ENCODE assay signal across 11 cellular contexts in genomic region chr11:69155302-69156198, GRCh38. TPM values are rescaled to one million over a fixed set of nuclear protein-coding genes. Genes with fewer than 3 reads are reported as not detected.
DNase-seq lines count a peak whose midpoint lies in the region; ATAC-seq and TF ChIP-seq lines count a peak whose summit lies in the region.
"Had no signal": no experiment of that assay in that cellular context is flagged by ENCODE, and none has a peak within 500 bp of the region (broad histone marks: within the 10 kb centered on the region; RNA-seq: fewer than 3 reads in every experiment).

Gene SMIM38 (plus strand): TSS chr11:69155935. CDS start chr11:69157847, 1,912 bp downstream.

- H3K9me3 ChIP-seq in esophagus muscularis mucosa, result no peaks in the 10 kb centered on the region
- H3K9me3 ChIP-seq in spleen, result no peaks in the 10 kb centered on the region

- H3K9me3 Mint-ChIP-seq in activated naive CD4-positive, alpha-beta T cell treated with anti-CD3 and anti-CD28 coated beads, Interleukin-2, amount 10 ng/mL, durations not matched to agents 7 days and 5 days, result no peaks in the 10 kb centered on the region
- H3K9me3 Mint-ChIP-seq: natural killer cell treated with Interleukin-12 subunit alpha and Interleukin-12 subunit beta and Interleukin-15 and Interleukin-18, amount 100 ng/mL, for 72 hours had no signal

- H3K27ac ChIP-seq in esophagus muscularis mucosa (replicated peaks in 1 of 4) (peak within 1 kb of the TSS; percentile 43 to 70 (median 60)), spleen (peak within 1 kb of the TSS in 5 of 8 donors; percentile 34 to 60 (median 57))

- H3K27me3 Mint-ChIP-seq in activated naive CD4-positive, alpha-beta T cell treated with anti-CD3 and anti-CD28 coated beads, Interleukin-2, amount 10 ng/mL, durations not matched to agents 7 days and 5 days, result peaks cover 19% of the 10 kb centered on the region

- H3K4me3 ChIP-seq in GM12875 (ENCODE audit: low read depth, low read length), result peak within 1 kb of the TSS; percentile 35
- H3K4me3 ChIP-seq in esophagus muscularis mucosa, result no peak within 1 kb of the TSS
- no peak within 1 kb of the TSS for H3K4me3 ChIP-seq in spleen

- H3K36me3 ChIP-seq in esophagus muscularis mucosa, result peaks cover 0 to 9% (median 3%) of the 10 kb centered on the region in 4 donors
- H3K36me3 ChIP-seq in spleen, result no peaks in the 10 kb centered on the region

- H3K27ac Mint-ChIP-seq in activated naive CD4-positive, alpha-beta T cell treated with anti-CD3 and anti-CD28 coated beads, Interleukin-2, amount 10 ng/mL, durations not matched to agents 7 days and 5 days, result no peak within 1 kb of the TSS
- H3K27ac Mint-ChIP-seq: natural killer cell treated with Interleukin-12 subunit alpha and Interleukin-12 subunit beta and Interleukin-15 and Interleukin-18, amount 100 ng/mL, for 72 hours had no signal

- no peak for TF ChIP-seq CTCF in GM12875 (IDR thresholded peaks at IDR 0.05; ENCODE audit: borderline replicate concordance, insufficient read depth, low read depth, low read length)
- TF ChIP-seq CTCF in esophagus muscularis mucosa (IDR thresholded peaks at IDR 0.05), result no peak
- TF ChIP-seq CTCF in spleen (IDR thresholded peaks at IDR 0.05 in 8 of 11, conservative IDR thresholded peaks at IDR 0.05 in 3 of 11), result no peak

- DNase-seq in esophagus muscularis mucosa (ENCODE audit: extremely low spot score) (no peak), spleen (peak; percentile 70), NCI-H1048 (lab: John Stamatoyannopoulos, UW) (no peak), dedifferentiated amniotic fluid mesenchymal stem cell (ENCODE audit: extremely low spot score) (no peak)
- no peak for DNase-seq in activated naive CD4-positive, alpha-beta T cell treated with anti-CD3 and anti-CD28 coated beads, Interleukin-2, amount 10 ng/mL, durations not matched to agents 7 days and 5 days
- DNase-seq: NCI-H446 treated with DMSO at 0.1 percent for 48 hours, T-helper 1 cell had no signal

- intact Hi-C loops in esophagus muscularis mucosa (cut with DNase I), result no loop called here
- intact Hi-C loops in spleen (cut with DNase I; ENCODE audit: low total_unique reads), result no loop called here

- TF ChIP-seq EP300 in esophagus muscularis mucosa (IDR thresholded peaks at IDR 0.05), result no peak

- H3K4me3 Mint-ChIP-seq in activated naive CD4-positive, alpha-beta T cell treated with anti-CD3 and anti-CD28 coated beads, Interleukin-2, amount 10 ng/mL, durations not matched to agents 7 days and 5 days, result no peak within 1 kb of the TSS
- H3K4me3 Mint-ChIP-seq: natural killer cell treated with Interleukin-12 subunit alpha and Interleukin-12 subunit beta and Interleukin-15 and Interleukin-18, amount 100 ng/mL, for 72 hours had no signal

- H3K27me3 ChIP-seq in esophagus muscularis mucosa (no peaks in the 10 kb centered on the region), spleen (replicated peaks in 1 of 7) (peaks cover 0 to 25% (median 4%) of the 10 kb centered on the region in 7 donors)

- 86% methylated on average over 12 of the region's 32 CpGs for WGBS in esophagus muscularis mucosa
- WGBS in spleen, 5 donors, result 50 to 73% (median 55%) methylated on average over 12 to 32 of the region's 32 CpGs

- peaks cover 25 to 38% (median 29%) of the 10 kb centered on the region in 4 donors for H3K4me1 ChIP-seq in esophagus muscularis mucosa
- peaks cover 0 to 40% (median 19%) of the 10 kb centered on the region in 6 donors for H3K4me1 ChIP-seq in spleen

- H3K36me3 Mint-ChIP-seq in activated naive CD4-positive, alpha-beta T cell treated with anti-CD3 and anti-CD28 coated beads, Interleukin-2, amount 10 ng/mL, durations not matched to agents 7 days and 5 days, result no peaks in the 10 kb centered on the region
- H3K36me3 Mint-ChIP-seq: natural killer cell treated with Interleukin-12 subunit alpha and Interleukin-12 subunit beta and Interleukin-15 and Interleukin-18, amount 100 ng/mL, for 72 hours had no signal

- TF ChIP-seq POLR2A in esophagus muscularis mucosa (IDR thresholded peaks at IDR 0.05; ENCODE audit: low read depth) (no peak), spleen (IDR thresholded peaks at IDR 0.05) (no peak)

- ATAC-seq in HG02610 (IDR thresholded peaks at IDR 0.05; ENCODE audit: unreplicated experiment) (peak; percentile 54), HG03095 (IDR thresholded peaks at IDR 0.05; ENCODE audit: unreplicated experiment) (no peak)

- H3K4me1 Mint-ChIP-seq in activated naive CD4-positive, alpha-beta T cell treated with anti-CD3 and anti-CD28 coated beads, Interleukin-2, amount 10 ng/mL, durations not matched to agents 7 days and 5 days, result no peaks in the 10 kb centered on the region

- CTCF ChIA-PET in activated naive CD4-positive, alpha-beta T cell treated with anti-CD3 and anti-CD28 coated beads, Interleukin-2, amount 10 ng/mL, durations not matched to agents 7 days and 5 days (lab: Charles Lee), result no interaction called here

RNA-seq across cellular contexts. Expression of gene SMIM38, which starts in this region (rescaled TPM):
- total RNA-seq in esophagus muscularis mucosa, result 1 to 10 TPM in 3 of 4 donors, under 1 TPM in 1; 0.50 to 4.2 (median 2.6) TPM
- 1 to 10 TPM in 4 of 7 donors, under 1 TPM in 3; 0.44 to 2.0 (median 1.1) TPM for total RNA-seq in spleen
- polyA plus RNA-seq in spleen, result under 1 TPM; 0.02 to 0.29 (median 0.05) TPM
